Comparison of ENCODE assay signal across 19 cellular contexts in genomic region chr9:36893148-36893547, GRCh38.
"Had no signal": no experiment of that assay in that cellular context is flagged by ENCODE, and none has a peak within 500 bp of the region (broad histone marks: within the 10 kb centered on the region; RNA-seq: fewer than 3 reads in every experiment).

No MANE protein-coding gene starts in this region.

- H3K9me3 Mint-ChIP-seq: activated naive CD8-positive, alpha-beta T cell treated with anti-CD3 and anti-CD28 coated beads, Interleukin-2, amount 50 U/mL, for 24 hours; dendritic cell treated with granulocyte-macrophage colony-stimulating factor and Interleukin-4, amounts not matched to agents 40 ng/mL and 50 ng/mL, for 4 days; stimulated activated naive CD8-positive, alpha-beta T cell treated with anti-CD3 and anti-CD28 coated beads, Interleukin-15, Interleukin-2, amounts not matched to agents 100 ng/mL and 50 ng/mL, for 24 hours; WTC11 had no signal

- H3K4me1 ChIP-seq: left ventricle myocardium inferior, right lobe of liver, testis had no signal

- H3K27ac Mint-ChIP-seq: activated CD8-positive, alpha-beta T cell treated with anti-CD3 and anti-CD28 coated beads, Interleukin-2, amount 10 ng/mL, durations not matched to agents 7 days and 5 days; activated naive CD8-positive, alpha-beta T cell treated with anti-CD3 and anti-CD28 coated beads, Interleukin-2, amount 50 U/mL, for 24 hours; dendritic cell treated with granulocyte-macrophage colony-stimulating factor and Interleukin-4, amounts not matched to agents 40 ng/mL and 50 ng/mL, for 4 days; progenitor cell of endocrine pancreas; stimulated activated naive CD8-positive, alpha-beta T cell treated with anti-CD3 and anti-CD28 coated beads, Interleukin-15, Interleukin-2, amounts not matched to agents 100 ng/mL and 50 ng/mL, for 24 hours; WTC11 had no signal

- H3K9ac ChIP-seq: SK-N-SH had no signal

- H3K4me2 ChIP-seq: SK-N-SH had no signal

- H3K36me3 ChIP-seq: left ventricle myocardium inferior, right lobe of liver had no signal

- ATAC-seq: activated CD8-positive, alpha-beta T cell treated with anti-CD3 and anti-CD28 coated beads, Interleukin-2, amount 10 ng/mL, durations not matched to agents 7 days and 5 days; activated naive CD8-positive, alpha-beta T cell treated with anti-CD3 and anti-CD28 coated beads, Interleukin-2, amount 50 U/mL, for 24 hours; esophagus mucosa; right lobe of liver; WTC11 had no signal

- DNase-seq: activated CD4-positive, alpha-beta T cell treated with anti-CD3 and anti-CD28 coated beads for 48 hours; activated CD8-positive, alpha-beta memory T cell treated with anti-CD3 and anti-CD28 coated beads, Interleukin-2, amount 50 U/mL, for 48 hours; activated CD8-positive, alpha-beta T cell treated with anti-CD3 and anti-CD28 coated beads, Interleukin-2, amount 10 ng/mL, durations not matched to agents 7 days and 5 days; activated naive CD4-positive, alpha-beta T cell treated with Interleukin-2 at 50 U/mL for 16 hours; activated naive CD8-positive, alpha-beta T cell treated with anti-CD3 and anti-CD28 coated beads, Interleukin-2, amount 50 U/mL, for 24 hours; central memory CD4-positive, alpha-beta T cell; kidney; left ventricle myocardium inferior; mesendoderm; SK-N-SH; stimulated activated CD4-positive, alpha-beta T cell treated with anti-CD3 and anti-CD28 coated beads, Interleukin-12 subunit alpha, Interleukin-12 subunit beta, amount 100 ng/mL, for 4 hours; stimulated activated CD4-positive, alpha-beta T cell treated with anti-CD3 and anti-CD28 coated beads, Interleukin-2, amount 100 ng/mL, for 48 hours; testis had no signal

- H3K4me1 Mint-ChIP-seq: activated naive CD8-positive, alpha-beta T cell treated with anti-CD3 and anti-CD28 coated beads, Interleukin-2, amount 50 U/mL, for 24 hours had no signal

- H3K27ac ChIP-seq: left ventricle myocardium inferior, right lobe of liver, testis had no signal

- H3K4me3 Mint-ChIP-seq: activated CD8-positive, alpha-beta T cell treated with anti-CD3 and anti-CD28 coated beads, Interleukin-2, amount 10 ng/mL, durations not matched to agents 7 days and 5 days; activated naive CD8-positive, alpha-beta T cell treated with anti-CD3 and anti-CD28 coated beads, Interleukin-2, amount 50 U/mL, for 24 hours; dendritic cell treated with granulocyte-macrophage colony-stimulating factor and Interleukin-4, amounts not matched to agents 40 ng/mL and 50 ng/mL, for 4 days; stimulated activated naive CD8-positive, alpha-beta T cell treated with anti-CD3 and anti-CD28 coated beads, Interleukin-15, Interleukin-2, amounts not matched to agents 100 ng/mL and 50 ng/mL, for 24 hours; WTC11 had no signal

- H3K27me3 ChIP-seq: right lobe of liver, testis had no signal

- H3K9me3 ChIP-seq: left ventricle myocardium inferior, right lobe of liver, SK-N-SH, testis had no signal

- H3K4me3 ChIP-seq: left ventricle myocardium inferior, right lobe of liver, testis had no signal
